In genomic region chr1:201219481-201220387, GRCh38 we compare ENCODE assay signal across 23 cellular contexts. TPM values are rescaled to one million over a fixed set of nuclear protein-coding genes. Genes with fewer than 3 reads are reported as not detected.
DNase-seq lines count a peak whose midpoint lies in the region; ATAC-seq and TF ChIP-seq lines count a peak whose summit lies in the region.
"Had no signal": no experiment of that assay in that cellular context is flagged by ENCODE, and none has a peak within 500 bp of the region (broad histone marks: within the 10 kb centered on the region; RNA-seq: fewer than 3 reads in every experiment).

No MANE protein-coding gene starts in this region.

- no peaks in the 10 kb centered on the region for H3F3A ChIP-seq in PC-9 (ENCODE audit: insufficient read depth, low read depth)
- no peaks in the 10 kb centered on the region for H3F3A ChIP-seq in SK-N-SH (replicated peaks; ENCODE audit: insufficient read depth)

- H3K4me1 Mint-ChIP-seq in activated CD8-positive, alpha-beta T cell treated with anti-CD3 and anti-CD28 coated beads, Interleukin-2, amount 10 ng/mL, durations not matched to agents 7 days and 5 days (ENCODE audit: low read depth) = no peaks in the 10 kb centered on the region
- H3K4me1 Mint-ChIP-seq in activated CD8-positive, alpha-beta T cell treated with anti-CD3 and anti-CD28 coated beads for 36 hours (ENCODE audit: low read depth) = no peaks in the 10 kb centered on the region
- H3K4me1 Mint-ChIP-seq: activated B cell treated with CpG ODN at 0.5 μM for 24 hours; activated naive CD8-positive, alpha-beta T cell treated with anti-CD3 and anti-CD28 coated beads, Interleukin-2, amount 10 ng/mL, durations not matched to agents 7 days and 5 days; naive B cell had no signal

- H3K9me3 Mint-ChIP-seq in activated CD8-positive, alpha-beta T cell treated with anti-CD3 and anti-CD28 coated beads, Interleukin-2, amount 10 ng/mL, durations not matched to agents 7 days and 5 days (ENCODE audit: insufficient read depth) = no peaks in the 10 kb centered on the region
- H3K9me3 Mint-ChIP-seq in activated CD8-positive, alpha-beta T cell treated with anti-CD3 and anti-CD28 coated beads for 36 hours = no peaks in the 10 kb centered on the region
- H3K9me3 Mint-ChIP-seq: activated B cell treated with CpG ODN at 0.5 μM for 24 hours; activated naive CD8-positive, alpha-beta T cell treated with anti-CD3 and anti-CD28 coated beads, Interleukin-2, amount 10 ng/mL, durations not matched to agents 7 days and 5 days; naive B cell had no signal

- no peak overlapping the region for H3K56ac ChIP-seq in IMR-90 (ENCODE audit: extremely low read depth, insufficient read depth, low read length)

- no peak overlapping the region for H3K4me3 ChIP-seq in IMR-90 (ENCODE audit: insufficient read depth, low read depth, low read length)
- no peak overlapping the region for H3K4me3 ChIP-seq in PC-9
- no peak overlapping the region for H3K4me3 ChIP-seq in SK-N-SH (ENCODE audit: low read depth in 2 of 2, low read length in 1 of 2)
- H3K4me3 ChIP-seq: heart left ventricle, spleen, upper lobe of right lung had no signal

- H4K20me1 ChIP-seq in IMR-90 (ENCODE audit: insufficient read depth, low read length) (no peaks in the 10 kb centered on the region), PC-9 (ENCODE audit: insufficient read depth) (no peaks in the 10 kb centered on the region), SK-N-SH (ENCODE audit: insufficient read depth) (no peaks in the 10 kb centered on the region)

- BruUV-seq in IMR-90 (replicated peaks; lab: Mats Ljungman, UMichigan) (no TSS peak), PC-9 (replicated peaks; lab: Mats Ljungman, UMichigan) (no TSS peak)

- no peaks in the 10 kb centered on the region for H3K9me1 ChIP-seq in IMR-90 (ENCODE audit: insufficient read depth, low read length)

- intact Hi-C loops in activated CD8-positive, alpha-beta T cell treated with anti-CD3 and anti-CD28 coated beads for 36 hours (cut with micrococcal nuclease) = no loop called here
- intact Hi-C loops in IMR-90 (cut with micrococcal nuclease) = no loop called here
- intact Hi-C loops in PC-9 (cut with micrococcal nuclease; ENCODE audit: unreplicated experiment) = loop anchor here (5.0 kb wide), 2 partner anchors 92 to 247 kb away; partner anchors contain the start of gene ASCL5

- POLR2A ChIA-PET in activated CD8-positive, alpha-beta T cell treated with anti-CD3 and anti-CD28 coated beads, Interleukin-2, amount 10 ng/mL, durations not matched to agents 7 days and 5 days (lab: Charles Lee) = no interaction called here
- POLR2A ChIA-PET in activated CD8-positive, alpha-beta T cell treated with anti-CD3 and anti-CD28 coated beads for 36 hours (lab: Charles Lee) = interaction anchor here (1.2 kb wide), 1 partner anchor 66 kb away, joined by 3 read pairs; the partner anchor contains the start of gene TMEM9
- POLR2A ChIA-PET in IMR-90 (lab: Charles Lee; ENCODE audit: unreplicated experiment) = no interaction called here
- POLR2A ChIA-PET in PC-9 (lab: Charles Lee; ENCODE audit: unreplicated experiment) = no interaction called here
- POLR2A ChIA-PET in SK-N-SH (lab: Yijun Ruan, JAX) = no interaction called here

- no peak overlapping the region for H2BK20ac ChIP-seq in IMR-90 (ENCODE audit: low read depth, low read length)

- no peak overlapping the region for H3K27ac Mint-ChIP-seq in activated CD8-positive, alpha-beta T cell treated with anti-CD3 and anti-CD28 coated beads, Interleukin-2, amount 10 ng/mL, durations not matched to agents 7 days and 5 days
- no peak overlapping the region for H3K27ac Mint-ChIP-seq in activated CD8-positive, alpha-beta T cell treated with anti-CD3 and anti-CD28 coated beads for 36 hours
- H3K27ac Mint-ChIP-seq: activated B cell treated with CpG ODN at 0.5 μM for 24 hours; activated naive CD8-positive, alpha-beta T cell treated with anti-CD3 and anti-CD28 coated beads, Interleukin-2, amount 10 ng/mL, durations not matched to agents 7 days and 5 days had no signal

- 61% methylated on average over 2 of the region's 7 CpGs; no CpG with 5 or more reads in 1 of the 2 experiments for WGBS in IMR-90 (ENCODE audit: extremely low coverage in 2 of 2, insufficient read length in 1 of 2), 2 experiments
- 90% methylated on average over 7 of the region's 7 CpGs for WGBS in SK-N-SH (ENCODE audit: low lambda C conversion rate)

- no peak for TF ChIP-seq EP300 in SK-N-SH (IDR thresholded peaks at IDR 0.05; ENCODE audit: borderline replicate concordance in 1 of 2, low read depth in 1 of 2, low read length in 1 of 2)

- no peaks in the 10 kb centered on the region for H3K79me1 ChIP-seq in IMR-90 (ENCODE audit: low read depth in 1 of 2, low read length in 2 of 2)

- H3K9ac ChIP-seq in IMR-90 (ENCODE audit: low read depth, low read length) = no peak overlapping the region
- H3K9ac ChIP-seq in SK-N-SH = no peak overlapping the region

- H4K91ac ChIP-seq in IMR-90 (ENCODE audit: insufficient read depth, low read depth, low read length) = no peak overlapping the region

- no peak overlapping the region for H2AK9ac ChIP-seq in IMR-90 (replicated peaks; ENCODE audit: low read depth, low read length, poor library complexity)

- H4K8ac ChIP-seq in IMR-90 (ENCODE audit: low read depth in 2 of 2, low read length in 2 of 2) = no peak overlapping the region

- no peak overlapping the region for H4K5ac ChIP-seq in IMR-90 (ENCODE audit: low read depth, low read length)

- TF ChIP-seq POLR2A in IMR-90 (IDR thresholded peaks at IDR 0.05; ENCODE audit: low read depth, low read length) = no peak

- H2BK5ac ChIP-seq in IMR-90 (ENCODE audit: low read depth, low read length, poor library complexity, severe bottlenecking) = no peak overlapping the region

- no peak overlapping the region for H3K4me3 Mint-ChIP-seq in activated CD8-positive, alpha-beta T cell treated with anti-CD3 and anti-CD28 coated beads, Interleukin-2, amount 10 ng/mL, durations not matched to agents 7 days and 5 days
- H3K4me3 Mint-ChIP-seq in activated CD8-positive, alpha-beta T cell treated with anti-CD3 and anti-CD28 coated beads for 36 hours = no peak overlapping the region
- H3K4me3 Mint-ChIP-seq: activated B cell treated with CpG ODN at 0.5 μM for 24 hours; activated naive CD8-positive, alpha-beta T cell treated with anti-CD3 and anti-CD28 coated beads, Interleukin-2, amount 10 ng/mL, durations not matched to agents 7 days and 5 days; naive B cell had no signal

- no peaks in the 10 kb centered on the region for H3K36me3 Mint-ChIP-seq in activated CD8-positive, alpha-beta T cell treated with anti-CD3 and anti-CD28 coated beads, Interleukin-2, amount 10 ng/mL, durations not matched to agents 7 days and 5 days (ENCODE audit: low read depth)
- H3K36me3 Mint-ChIP-seq in activated CD8-positive, alpha-beta T cell treated with anti-CD3 and anti-CD28 coated beads for 36 hours (ENCODE audit: low read depth) = no peaks in the 10 kb centered on the region
- H3K36me3 Mint-ChIP-seq: activated naive CD8-positive, alpha-beta T cell treated with anti-CD3 and anti-CD28 coated beads, Interleukin-2, amount 10 ng/mL, durations not matched to agents 7 days and 5 days; naive B cell had no signal

- H3K23ac ChIP-seq in IMR-90 (ENCODE audit: low read depth, low read length) = no peak overlapping the region

- H3K27ac ChIP-seq in IMR-90 (ENCODE audit: insufficient read depth, low read length) = no peak overlapping the region
- H3K27ac ChIP-seq in PC-9 = no peak overlapping the region
- no peak overlapping the region for H3K27ac ChIP-seq in SK-N-SH (ENCODE audit: low read depth in 2 of 2, low read length in 1 of 2)
- H3K27ac ChIP-seq: heart left ventricle, spleen, upper lobe of right lung had no signal

- no peaks in the 10 kb centered on the region for H3K4me1 ChIP-seq in IMR-90 (ENCODE audit: control insufficient read depth, insufficient read depth, low read length)
- H3K4me1 ChIP-seq in PC-9 (replicated peaks; ENCODE audit: insufficient read depth) = no peaks in the 10 kb centered on the region
- H3K4me1 ChIP-seq in SK-N-SH (ENCODE audit: control insufficient read depth in 1 of 2, insufficient read depth in 2 of 2, low read depth in 1 of 2, low read length in 1 of 2) = peaks cover 0 to 3% of the 10 kb centered on the region in 2 experiments; a peak in 1 of 4 replicates
- H3K4me1 ChIP-seq: heart left ventricle, upper lobe of right lung had no signal

- no peak for ATAC-seq in activated CD8-positive, alpha-beta T cell treated with anti-CD3 and anti-CD28 coated beads, Interleukin-2, amount 10 ng/mL, durations not matched to agents 7 days and 5 days
- no peak for ATAC-seq in activated CD8-positive, alpha-beta T cell treated with anti-CD3 and anti-CD28 coated beads for 36 hours
- no peak for ATAC-seq in IMR-90 (ENCODE audit: low read depth)
- ATAC-seq: heart left ventricle, upper lobe of right lung had no signal

- H3K18ac ChIP-seq in IMR-90 (ENCODE audit: low read depth, low read length) = no peak overlapping the region

- H3K9me3 ChIP-seq in IMR-90 (ENCODE audit: control insufficient read depth, insufficient read depth, low read length) (no peaks in the 10 kb centered on the region), PC-9 (ENCODE audit: insufficient read depth, low read depth) (no peaks in the 10 kb centered on the region), SK-N-SH (no peaks in the 10 kb centered on the region)
- H3K9me3 ChIP-seq: heart left ventricle, spleen, upper lobe of right lung had no signal

- H3K14ac ChIP-seq in IMR-90 (replicated peaks; ENCODE audit: low read depth, low read length) = no peak overlapping the region

- no peaks in the 10 kb centered on the region for H3K9me2 ChIP-seq in PC-9 (ENCODE audit: insufficient read depth)
- no peaks in the 10 kb centered on the region for H3K9me2 ChIP-seq in SK-N-SH

- CTCF ChIA-PET in activated CD8-positive, alpha-beta T cell treated with anti-CD3 and anti-CD28 coated beads, Interleukin-2, amount 10 ng/mL, durations not matched to agents 7 days and 5 days (lab: Charles Lee) = no interaction called here
- CTCF ChIA-PET in activated CD8-positive, alpha-beta T cell treated with anti-CD3 and anti-CD28 coated beads for 36 hours (lab: Charles Lee) = no interaction called here
- CTCF ChIA-PET in IMR-90 (lab: Yijun Ruan, JAX) (interaction anchor here (0.7 kb wide), 1 partner anchor 148 kb away, joined by 3 read pairs; no protein-coding TSS in a partner anchor), PC-9 (lab: Charles Lee) (no interaction called here), SK-N-SH (lab: Yijun Ruan, JAX) (interaction anchor here (1.1 to 1.6 kb wide), 3 partner anchors 31 to 142 kb away, joined by 3 to 6 read pairs (median 5); no protein-coding TSS in a partner anchor)

- dilution Hi-C loops in IMR-90 (cut with HindIII; ENCODE audit: low sequenced_read_pairs, unreplicated experiment) = no loop called here

- H3K4ac ChIP-seq in IMR-90 (ENCODE audit: low read depth, low read length) = no peak overlapping the region

- no peaks in the 10 kb centered on the region for H3K36me3 ChIP-seq in IMR-90 (ENCODE audit: control insufficient read depth, insufficient read depth, low read length)
- no peaks in the 10 kb centered on the region for H3K36me3 ChIP-seq in PC-9 (ENCODE audit: low read depth)
- H3K36me3 ChIP-seq in SK-N-SH (replicated peaks in 1 of 2; ENCODE audit: control insufficient read depth in 1 of 2, insufficient read depth in 2 of 2, low read length in 1 of 2) = no peaks in the 10 kb centered on the region
- H3K36me3 ChIP-seq: heart left ventricle, spleen, upper lobe of right lung had no signal

- H2AK5ac ChIP-seq in IMR-90 (ENCODE audit: low read depth, low read length) = no peak overlapping the region

- TF ChIP-seq CTCF in activated CD8-positive, alpha-beta T cell treated with anti-CD3 and anti-CD28 coated beads for 36 hours (IDR thresholded peaks at IDR 0.05) = no peak
- TF ChIP-seq CTCF in IMR-90 (conservative IDR thresholded peaks at IDR 0.05; ENCODE audit: low read depth, low read length) (no peak), PC-9 (conservative IDR thresholded peaks at IDR 0.05) (no peak), SK-N-SH (IDR thresholded peaks at IDR 0.05) (no peak)

- TF ChIP-seq RAD21 in IMR-90 (IDR thresholded peaks at IDR 0.05; ENCODE audit: low read length) = no peak
- TF ChIP-seq RAD21 in SK-N-SH (IDR thresholded peaks at IDR 0.05; ENCODE audit: low read length) = no peak

- in situ Hi-C loops in IMR-90 (cut with MboI; ENCODE audit: low sequenced_read_pairs) = loop anchor here (10.0 kb wide), 1 partner anchor 135 kb away; no protein-coding TSS in a partner anchor

- no peak overlapping the region for H2BK120ac ChIP-seq in IMR-90 (ENCODE audit: low read depth, low read length)

- H2AFZ ChIP-seq in IMR-90 (replicated peaks; ENCODE audit: low read length, poor library complexity) (no peak overlapping the region), PC-9 (no peak overlapping the region), SK-N-SH (ENCODE audit: low read depth) (no peak overlapping the region)

- H3K4me2 ChIP-seq in IMR-90 (ENCODE audit: low read depth, low read length) (no peak overlapping the region), PC-9 (no peak overlapping the region), SK-N-SH (no peak overlapping the region)

- peaks cover 38% of the 10 kb centered on the region for H3K27me3 ChIP-seq in IMR-90 (ENCODE audit: control insufficient read depth, insufficient read depth, low read length)
- no peaks in the 10 kb centered on the region for H3K27me3 ChIP-seq in PC-9 (ENCODE audit: insufficient read depth, low read depth)
- no peaks in the 10 kb centered on the region for H3K27me3 ChIP-seq in SK-N-SH (ENCODE audit: insufficient read depth)
- H3K27me3 ChIP-seq: heart left ventricle, upper lobe of right lung had no signal

- peak; percentile 17 for DNase-seq in activated CD8-positive, alpha-beta T cell treated with anti-CD3 and anti-CD28 coated beads, Interleukin-2, amount 10 ng/mL, durations not matched to agents 7 days and 5 days
- no peak for DNase-seq in activated CD8-positive, alpha-beta T cell treated with anti-CD3 and anti-CD28 coated beads for 36 hours
- no peak for DNase-seq in IMR-90
- peak; percentile 56 for DNase-seq in NCI-H345 treated with DMSO at 0.1 percent for 48 hours (lab: John Stamatoyannopoulos, UW; ENCODE audit: unreplicated experiment)
- peak; percentile 47 for DNase-seq in mesenteric fat pad (ENCODE audit: low spot score)
- DNase-seq in PC-9 = no peak
- no peak for DNase-seq in SK-N-SH
- no peak for DNase-seq in stimulated activated CD4-positive, alpha-beta T cell treated with anti-CD3 and anti-CD28 coated beads, Interleukin-4, amount 100 ng/mL, for 4 hours
- DNase-seq: ACHN; activated B cell treated with CpG ODN at 0.5 μM for 24 hours; activated naive CD8-positive, alpha-beta T cell treated with anti-CD3 and anti-CD28 coated beads, Interleukin-2, amount 10 ng/mL, durations not matched to agents 7 days and 5 days; C1 segment of cervical spinal cord; cerebellar nuclear complex; heart left ventricle; Karpas-422; naive B cell; NCI-H1092; nucleus accumbens; spleen; stimulated activated CD4-positive, alpha-beta T cell treated with anti-CD3 and anti-CD28 coated beads, Interleukin-4, amount 100 ng/mL, for 24 hours; T-helper 2 cell; upper lobe of right lung had no signal

- peaks cover 3% of the 10 kb centered on the region for H3K27me3 Mint-ChIP-seq in activated CD8-positive, alpha-beta T cell treated with anti-CD3 and anti-CD28 coated beads, Interleukin-2, amount 10 ng/mL, durations not matched to agents 7 days and 5 days (ENCODE audit: low read depth)
- no peaks in the 10 kb centered on the region for H3K27me3 Mint-ChIP-seq in activated CD8-positive, alpha-beta T cell treated with anti-CD3 and anti-CD28 coated beads for 36 hours
- H3K27me3 Mint-ChIP-seq: activated B cell treated with CpG ODN at 0.5 μM for 24 hours; activated naive CD8-positive, alpha-beta T cell treated with anti-CD3 and anti-CD28 coated beads, Interleukin-2, amount 10 ng/mL, durations not matched to agents 7 days and 5 days; naive B cell had no signal

- H3K79me2 ChIP-seq in PC-9 (ENCODE audit: low read depth) (no peaks in the 10 kb centered on the region), SK-N-SH (ENCODE audit: insufficient read depth) (no peaks in the 10 kb centered on the region)

- H2BK15ac ChIP-seq in IMR-90 (ENCODE audit: low read depth, low read length) = no peak overlapping the region

RNA-seq across cellular contexts. Expression of gene IGFN1, which starts 29.1 kb away (rescaled TPM):
- total RNA-seq in activated CD8-positive, alpha-beta T cell treated with anti-CD3 and anti-CD28 coated beads, Interleukin-2, amount 10 ng/mL, durations not matched to agents 7 days and 5 days = not detected
- total RNA-seq in activated CD8-positive, alpha-beta T cell treated with anti-CD3 and anti-CD28 coated beads for 36 hours = not detected
- not detected in 2 replicates for total RNA-seq in IMR-90 (2012; rRNA removed)
- polyA plus RNA-seq in IMR-90 (2012; rRNA removed) = 0.04 and 0.05 TPM in 2 replicates
- 0.01 TPM in 1 of 2 replicates, not detected in the other for polyA plus RNA-seq in IMR-90 (2012; cell fraction: cytosol; rRNA removed)
- 0.18 and 0.49 TPM in 2 replicates for polyA plus RNA-seq in IMR-90 (2012; cell fraction: nucleus; rRNA removed; ENCODE audit: low replicate concordance)
- not detected for total RNA-seq in mesenteric fat pad
- total RNA-seq in PC-9 (2021) = 4.3 TPM in 2 replicates
- polyA plus RNA-seq in SK-N-SH (2012; rRNA removed) = 0.08 and 0.18 TPM in 2 replicates
- 0.03 and 0.04 TPM in 2 replicates for polyA plus RNA-seq in SK-N-SH (2012; cell fraction: cytosol; rRNA removed)
- polyA plus RNA-seq in SK-N-SH (2012; cell fraction: nucleus; rRNA removed) = 0.46 and 0.90 TPM in 2 replicates
- total RNA-seq: activated B cell treated with CpG ODN at 0.5 μM for 24 hours; activated CD8-positive, alpha-beta memory T cell treated with anti-CD3 and anti-CD28 coated beads for 36 hours; activated naive CD8-positive, alpha-beta T cell treated with anti-CD3 and anti-CD28 coated beads, Interleukin-2, amount 10 ng/mL, durations not matched to agents 7 days and 5 days; spleen had no signal

Comparison
In these comparisons a context has a peak if more than half of its experiments do, and no peak if none do; other contexts are left out.
1. DNase-seq: peak in activated CD8-positive, alpha-beta T cell treated with anti-CD3 and anti-CD28 coated beads, Interleukin-2, amount 10 ng/mL, durations not matched to agents 7 days and 5 days (single experiment), NCI-H345 treated with DMSO at 0.1 percent for 48 hours (single experiment) and mesenteric fat pad (single experiment); none in activated CD8-positive, alpha-beta T cell treated with anti-CD3 and anti-CD28 coated beads for 36 hours (single experiment), IMR-90 (single experiment), PC-9 (0 of 2), SK-N-SH (single experiment) and stimulated activated CD4-positive, alpha-beta T cell treated with anti-CD3 and anti-CD28 coated beads, Interleukin-4, amount 100 ng/mL, for 4 hours (0 of 2).
2. CTCF ChIA-PET loops: an anchor here in IMR-90 (0.7 kb wide) and SK-N-SH (1.1 to 1.6 kb wide); none called in activated CD8-positive, alpha-beta T cell treated with anti-CD3 and anti-CD28 coated beads, Interleukin-2, amount 10 ng/mL, durations not matched to agents 7 days and 5 days, activated CD8-positive, alpha-beta T cell treated with anti-CD3 and anti-CD28 coated beads for 36 hours and PC-9.